Comparison of ENCODE assay signal across 8 cellular contexts in the genomic region with DNA sequence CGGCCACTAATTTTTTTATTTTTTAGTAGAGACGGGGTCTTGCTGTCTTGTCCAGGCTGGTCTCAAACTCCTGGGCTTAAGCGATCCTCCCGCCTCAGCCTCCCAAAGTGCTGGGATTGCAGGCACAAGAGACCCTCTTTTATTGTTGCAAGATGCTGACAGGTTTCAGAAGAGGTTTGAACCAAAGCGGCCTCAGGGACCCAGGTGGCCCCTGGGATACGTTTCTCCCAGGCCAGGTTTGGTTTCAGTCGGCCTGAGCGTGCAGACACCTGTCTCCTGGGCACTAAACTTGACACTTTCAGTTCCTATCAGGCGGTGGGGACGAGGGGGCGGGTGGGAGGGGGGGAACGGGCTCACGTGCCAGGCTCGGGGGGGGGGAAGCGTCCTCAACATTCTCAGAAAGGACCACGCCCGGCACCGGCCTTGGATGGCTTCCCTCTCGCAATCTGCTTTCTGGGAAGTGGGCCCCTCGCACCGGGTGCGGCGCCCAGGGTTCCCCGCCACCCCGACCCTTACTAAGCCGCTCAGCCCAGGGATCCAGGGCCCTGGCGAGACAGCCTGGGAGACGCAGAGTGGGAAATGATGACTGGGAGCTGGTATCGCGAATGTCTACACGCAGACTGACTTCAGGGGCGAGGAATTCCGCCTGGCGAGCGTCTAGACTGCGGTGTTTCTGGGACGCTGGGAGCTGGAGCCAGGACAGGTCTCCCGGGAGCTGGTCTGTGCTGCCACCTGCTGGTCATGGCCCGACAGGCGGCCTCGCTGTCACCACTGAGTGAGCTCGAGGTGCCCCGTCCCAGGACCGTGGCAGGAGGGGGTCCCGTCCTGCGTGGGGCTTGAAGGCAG.
DNase-seq lines count a peak whose midpoint lies in the region; ATAC-seq and TF ChIP-seq lines count a peak whose summit lies in the region.

No MANE protein-coding gene starts in this region.

- peaks cover 8% of the 10 kb centered on the region for H3F3A ChIP-seq in smooth muscle cell (ENCODE audit: low read depth)

- DNase-seq in DMS 273 (lab: John Stamatoyannopoulos, UW; ENCODE audit: unreplicated experiment) (peak; percentile 94), NCI-H1092 treated with DMSO at 0.1 percent for 48 hours (lab: John Stamatoyannopoulos, UW) (peak; percentile 71), T47D (ENCODE audit: low read depth in 1 of 2, low spot score in 1 of 2) (peak; percentile 44 to 85), immature natural killer cell (peak; percentile 80 to 82 (median 81)), smooth muscle cell (lab: John Stamatoyannopoulos, UW; ENCODE audit: unreplicated experiment) (peak; percentile 90)

- H3K4me1 Mint-ChIP-seq in immature natural killer cell, result peaks cover 31 to 43% of the 10 kb centered on the region in 2 donors

- no peaks in the 10 kb centered on the region for H3K9me3 ChIP-seq in smooth muscle cell (replicated peaks; ENCODE audit: low read depth)

- no peaks in the 10 kb centered on the region for H4K20me1 ChIP-seq in smooth muscle cell (ENCODE audit: low read depth)

- no peaks in the 10 kb centered on the region for H3K36me3 ChIP-seq in smooth muscle cell (ENCODE audit: low read depth)

- WGBS in smooth muscle cell (ENCODE audit: low lambda C conversion rate), result 15% methylated on average over 37 of the region's 46 CpGs

- H3K27me3 ChIP-seq in smooth muscle cell (ENCODE audit: low read depth), result no peaks in the 10 kb centered on the region

- peaks cover 11 to 18% (median 12%) of the 10 kb centered on the region in 3 donors for H3K27me3 Mint-ChIP-seq in immature natural killer cell (ENCODE audit: low read depth in 3 of 3)

- H3K4me1 ChIP-seq in smooth muscle cell (ENCODE audit: low read depth), result no peaks in the 10 kb centered on the region

- H3K27ac Mint-ChIP-seq in immature natural killer cell, result peak overlapping the region in 5 of 6 donors; percentile 53 to 86 (median 59)

- peaks cover 0 to 2% (median 0%) of the 10 kb centered on the region in 6 donors for H3K9me3 Mint-ChIP-seq in immature natural killer cell

- peak overlapping the region; percentile 84 for H3K9ac ChIP-seq in smooth muscle cell (ENCODE audit: low read depth)

- H3K27ac ChIP-seq in VCaP (peak overlapping the region; percentile 36; the same call in 1 of the 2 replicates), smooth muscle cell (ENCODE audit: low read depth) (peak overlapping the region; percentile 91)

- TF ChIP-seq CTCF in VCaP (conservative IDR thresholded peaks at IDR 0.05) (peak; percentile 96), smooth muscle cell (IDR thresholded peaks at IDR 0.05; ENCODE audit: borderline replicate concordance, insufficient read depth, poor library complexity, severe bottlenecking) (peak; percentile 97)

- no peak overlapping the region for H3K4me3 ChIP-seq in smooth muscle cell

- peak overlapping the region; percentile 67 to 83 (median 77) for H3K4me3 Mint-ChIP-seq in immature natural killer cell

- H3K4me2 ChIP-seq in smooth muscle cell, result peak overlapping the region; percentile 39

- peak; percentile 32 for ATAC-seq in GM21786 (IDR thresholded peaks at IDR 0.05; ENCODE audit: unreplicated experiment)
- ATAC-seq in GM18870 (IDR thresholded peaks at IDR 0.05; ENCODE audit: unreplicated experiment), result no peak

- no peaks in the 10 kb centered on the region for H3K79me2 ChIP-seq in smooth muscle cell (ENCODE audit: low read depth)

- no peaks in the 10 kb centered on the region for H3K36me3 Mint-ChIP-seq in immature natural killer cell

- no peak overlapping the region for H2AFZ ChIP-seq in smooth muscle cell (ENCODE audit: low read depth)

- in situ Hi-C loops in T47D (cut with HindIII; ENCODE audit: low pct_unique_long_range_greater_than_20kb, low sequenced_read_pairs), result no loop called here
